ENCODE assay signal across 21 cellular contexts in the genomic region with DNA sequence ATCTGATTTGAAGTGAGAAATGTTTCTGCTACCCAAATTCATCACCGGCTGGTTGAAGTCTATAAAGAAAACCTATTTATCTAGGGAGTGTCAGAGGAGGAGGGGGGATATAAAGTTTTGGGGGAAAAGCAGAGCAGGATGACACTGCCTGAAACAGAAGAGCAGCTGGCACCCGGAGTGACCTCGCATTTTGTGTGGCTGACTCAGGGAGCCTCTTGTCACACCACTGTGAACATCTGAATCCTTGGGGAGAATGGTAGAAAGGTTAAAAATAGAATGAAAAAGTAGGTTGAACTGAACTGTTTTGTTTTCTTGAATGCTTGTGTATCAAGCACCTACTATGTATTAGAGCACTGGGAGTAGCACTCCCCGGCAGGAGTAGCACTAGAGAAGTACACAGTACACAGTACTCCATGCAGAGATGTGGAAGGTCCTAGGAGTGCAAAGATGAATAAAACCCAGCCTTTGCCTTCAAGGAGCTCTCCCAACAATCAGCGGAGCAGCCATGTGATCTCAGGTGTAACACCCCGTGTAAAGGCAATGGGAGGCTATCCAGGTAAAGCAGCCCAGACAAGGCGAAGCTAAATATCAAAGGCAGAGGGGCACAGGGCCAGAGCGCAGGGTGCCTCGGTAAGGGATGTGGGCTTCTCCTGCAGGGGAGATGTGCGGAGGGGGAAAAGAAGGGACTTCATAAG. TPM values are rescaled to one million over a fixed set of nuclear protein-coding genes. Genes with fewer than 3 reads are reported as not detected.
"Had no signal": no experiment of that assay in that cellular context is flagged by ENCODE, and none has a peak within 500 bp of the region (broad histone marks: within the 10 kb centered on the region; RNA-seq: fewer than 3 reads in every experiment).

No MANE protein-coding gene starts in this region.

- H3K27ac ChIP-seq: RWPE1 had no signal

- H3K9ac ChIP-seq: SK-N-SH had no signal

- H3K4me2 ChIP-seq: SK-N-SH had no signal

- ATAC-seq: HepG2 had no signal

- H3K9me3 ChIP-seq: SK-N-SH had no signal

- DNase-seq: IMR-90, Karpas-422, KG1, MM.1S, NCI-H1092 treated with DMSO at 0.1 percent for 48 hours, NCI-H1436, NCI-H187, NCI-H2029, NCI-H2081 treated with DMSO at 0.1 percent for 48 hours, NCI-H2227 treated with DMSO at 0.1 percent for 48 hours, NCI-H524, NCI-H526 treated with DMSO at 0.1 percent for 48 hours, NCI-H748 treated with DMSO at 0.1 percent for 48 hours, SHP77, SK-N-SH, SW 1271 had no signal

RNA-seq across cellular contexts. Expression of a gene that starts 13.5 kb away (rescaled TPM):
- total RNA-seq: HepG2, HT1080, IMR-90, M059J, NCI-H460 had no signal
- polyA plus RNA-seq: HepG2, IMR-90 had no signal
